In the genomic region with DNA sequence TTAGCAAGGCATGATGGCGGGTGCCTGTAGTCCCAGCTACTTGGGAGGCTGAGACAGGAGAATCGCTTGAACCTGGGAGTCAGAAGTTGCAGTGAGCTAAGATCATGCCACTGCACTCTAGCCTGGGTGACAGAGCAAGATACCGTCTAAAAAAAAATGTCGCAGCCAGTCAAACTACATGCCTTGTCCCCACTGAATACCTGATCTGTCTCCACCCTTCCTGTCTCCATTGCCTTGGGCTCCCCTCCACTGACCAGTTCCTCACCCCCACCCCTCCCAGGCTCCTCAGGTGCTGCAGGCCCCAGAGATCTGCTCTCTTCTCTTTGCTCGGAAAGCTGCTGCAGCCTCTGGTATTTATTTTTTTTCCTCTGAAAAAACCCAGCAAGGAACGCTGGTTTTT, we compare ENCODE assay signal across 18 cellular contexts. TPM values are rescaled to one million over a fixed set of nuclear protein-coding genes. Genes with fewer than 3 reads are reported as not detected.
DNase-seq lines count a peak whose midpoint lies in the region; ATAC-seq and TF ChIP-seq lines count a peak whose summit lies in the region.
"Had no signal": no experiment of that assay in that cellular context is flagged by ENCODE, and none has a peak within 500 bp of the region (broad histone marks: within the 10 kb centered on the region; RNA-seq: fewer than 3 reads in every experiment).

No MANE protein-coding gene starts in this region.

- H3K9me3 ChIP-seq in left lung: no peaks in the 10 kb centered on the region
- H3K9me3 ChIP-seq in PC-9 (ENCODE audit: insufficient read depth, low read depth): no peaks in the 10 kb centered on the region
- H3K9me3 ChIP-seq: HAP-1, pancreas, uterus had no signal

- no peaks in the 10 kb centered on the region for H3K27me3 Mint-ChIP-seq in activated naive CD4-positive, alpha-beta T cell treated with anti-CD3 and anti-CD28 coated beads, Interleukin-2, amount 50 U/mL, for 24 hours
- H3K27me3 Mint-ChIP-seq in activated CD4-positive, alpha-beta memory T cell treated with anti-CD3 and anti-CD28 coated beads, Interleukin-2, amount 10 ng/mL, durations not matched to agents 7 days and 5 days: no peaks in the 10 kb centered on the region
- H3K27me3 Mint-ChIP-seq in type B pancreatic cell: no peaks in the 10 kb centered on the region

- H3K27me3 ChIP-seq in left lung (no peaks in the 10 kb centered on the region), PC-9 (ENCODE audit: insufficient read depth, low read depth) (no peaks in the 10 kb centered on the region)
- H3K27me3 ChIP-seq: pancreas, uterus had no signal

- H3K36me3 ChIP-seq in left lung (peaks cover 0 to 9% of the 10 kb centered on the region in 2 donors), PC-9 (ENCODE audit: low read depth) (no peaks in the 10 kb centered on the region)
- H3K36me3 ChIP-seq: HAP-1, pancreas, uterus had no signal

- intact Hi-C loops in left lung (cut with DNase I): no loop called here
- intact Hi-C loops in PC-9 (cut with micrococcal nuclease; ENCODE audit: unreplicated experiment): no loop called here

- H4K20me1 ChIP-seq in PC-9 (ENCODE audit: insufficient read depth): no peaks in the 10 kb centered on the region

- CTCF ChIA-PET in activated CD4-positive, alpha-beta memory T cell treated with anti-CD3 and anti-CD28 coated beads, Interleukin-2, amount 10 ng/mL, durations not matched to agents 7 days and 5 days (lab: Charles Lee): interaction anchor here (1.1 to 7.9 kb wide), 3 partner anchors 39 to 98 kb away, joined by 5 to 136 read pairs (median 9); no protein-coding TSS in a partner anchor
- CTCF ChIA-PET in PC-9 (lab: Charles Lee): interaction anchor here (0.6 kb wide), 1 partner anchor 18 kb away, joined by 5 read pairs; no protein-coding TSS in a partner anchor

- no peaks in the 10 kb centered on the region for H3K9me3 Mint-ChIP-seq in activated naive CD4-positive, alpha-beta T cell treated with anti-CD3 and anti-CD28 coated beads, Interleukin-2, amount 50 U/mL, for 24 hours
- no peaks in the 10 kb centered on the region for H3K9me3 Mint-ChIP-seq in activated CD4-positive, alpha-beta memory T cell treated with anti-CD3 and anti-CD28 coated beads, Interleukin-2, amount 10 ng/mL, durations not matched to agents 7 days and 5 days
- H3K9me3 Mint-ChIP-seq in type B pancreatic cell: no peaks in the 10 kb centered on the region

- POLR2A ChIA-PET in activated CD4-positive, alpha-beta memory T cell treated with anti-CD3 and anti-CD28 coated beads, Interleukin-2, amount 10 ng/mL, durations not matched to agents 7 days and 5 days (lab: Charles Lee): no interaction called here
- POLR2A ChIA-PET in PC-9 (lab: Charles Lee; ENCODE audit: unreplicated experiment): interaction anchor here (0.9 kb wide), 1 partner anchor 189 kb away, joined by 9 read pairs; no protein-coding TSS in a partner anchor

- peaks cover 4 to 66% of the 10 kb centered on the region in 2 donors for H3K4me1 ChIP-seq in left lung
- no peaks in the 10 kb centered on the region for H3K4me1 ChIP-seq in PC-9 (replicated peaks; ENCODE audit: insufficient read depth)
- H3K4me1 ChIP-seq: HAP-1, uterus had no signal

- peak overlapping the region; percentile 86 for H3K27ac Mint-ChIP-seq in activated naive CD4-positive, alpha-beta T cell treated with anti-CD3 and anti-CD28 coated beads, Interleukin-2, amount 50 U/mL, for 24 hours
- H3K27ac Mint-ChIP-seq in activated CD4-positive, alpha-beta memory T cell treated with anti-CD3 and anti-CD28 coated beads, Interleukin-2, amount 10 ng/mL, durations not matched to agents 7 days and 5 days: peak overlapping the region; percentile 28
- H3K27ac Mint-ChIP-seq in type B pancreatic cell: peak overlapping the region; percentile 87

- H3K4me3 ChIP-seq in left lung: no peak overlapping the region
- H3K4me3 ChIP-seq in PC-9: no peak overlapping the region
- H3K4me3 ChIP-seq: HAP-1, pancreas, uterus had no signal

- no peaks in the 10 kb centered on the region for H3F3A ChIP-seq in PC-9 (ENCODE audit: insufficient read depth, low read depth)

- TF ChIP-seq CTCF in left lung (IDR thresholded peaks at IDR 0.05): no peak
- TF ChIP-seq CTCF in type B pancreatic cell (conservative IDR thresholded peaks at IDR 0.05): no peak
- TF ChIP-seq CTCF in PC-9 (conservative IDR thresholded peaks at IDR 0.05): no peak
- TF ChIP-seq CTCF in GM20000 (IDR thresholded peaks at IDR 0.05; ENCODE audit: extremely low read depth, missing control alignments): no peak

- no TSS peak for BruUV-seq in PC-9 (replicated peaks; lab: Mats Ljungman, UMichigan)

- H3K36me3 Mint-ChIP-seq in activated naive CD4-positive, alpha-beta T cell treated with anti-CD3 and anti-CD28 coated beads, Interleukin-2, amount 50 U/mL, for 24 hours: peaks cover 11% of the 10 kb centered on the region
- peaks cover 92% of the 10 kb centered on the region for H3K36me3 Mint-ChIP-seq in activated CD4-positive, alpha-beta memory T cell treated with anti-CD3 and anti-CD28 coated beads, Interleukin-2, amount 10 ng/mL, durations not matched to agents 7 days and 5 days (ENCODE audit: low read depth)
- no peaks in the 10 kb centered on the region for H3K36me3 Mint-ChIP-seq in type B pancreatic cell

- H3K4me1 Mint-ChIP-seq in activated naive CD4-positive, alpha-beta T cell treated with anti-CD3 and anti-CD28 coated beads, Interleukin-2, amount 50 U/mL, for 24 hours: peaks cover 80% of the 10 kb centered on the region
- H3K4me1 Mint-ChIP-seq in activated CD4-positive, alpha-beta memory T cell treated with anti-CD3 and anti-CD28 coated beads, Interleukin-2, amount 10 ng/mL, durations not matched to agents 7 days and 5 days: peaks cover 80% of the 10 kb centered on the region
- peaks cover 21% of the 10 kb centered on the region for H3K4me1 Mint-ChIP-seq in type B pancreatic cell (ENCODE audit: unreplicated experiment)

- peak overlapping the region; percentile 51 for H3K4me3 Mint-ChIP-seq in activated naive CD4-positive, alpha-beta T cell treated with anti-CD3 and anti-CD28 coated beads, Interleukin-2, amount 50 U/mL, for 24 hours
- peak overlapping the region; percentile 46 for H3K4me3 Mint-ChIP-seq in activated CD4-positive, alpha-beta memory T cell treated with anti-CD3 and anti-CD28 coated beads, Interleukin-2, amount 10 ng/mL, durations not matched to agents 7 days and 5 days
- H3K4me3 Mint-ChIP-seq in type B pancreatic cell: peak overlapping the region; percentile 28

- DNase-seq in activated naive CD4-positive, alpha-beta T cell treated with anti-CD3 and anti-CD28 coated beads, Interleukin-2, amount 50 U/mL, for 16 hours: no peak
- DNase-seq in activated CD4-positive, alpha-beta memory T cell treated with anti-CD3 and anti-CD28 coated beads, Interleukin-2, amount 10 ng/mL, durations not matched to agents 7 days and 5 days: no peak
- peak; percentile 4 to 9 for DNase-seq in left lung
- DNase-seq in type B pancreatic cell (ENCODE audit: extremely low spot score, unreplicated experiment): no peak
- DNase-seq in PC-9: no peak
- no peak for DNase-seq in GM20000 (ENCODE audit: low spot score)
- DNase-seq: Calu3; effector CD4-positive, alpha-beta T cell; IMR-90; NCI-H187; NK-92 treated with Interleukin-12 subunit alpha and Interleukin-12 subunit beta, amount 100 ng/mL, for 24 hours; pancreas; stimulated activated CD4-positive, alpha-beta T cell treated with anti-CD3 and anti-CD28 coated beads, Interleukin-1b, Interleukin-23, amount 100 ng/mL, for 48 hours; uterus had no signal

- H3K9me2 ChIP-seq in PC-9 (ENCODE audit: insufficient read depth): no peaks in the 10 kb centered on the region

- no peak overlapping the region for H3K4me2 ChIP-seq in PC-9

- no peak for ATAC-seq in left lung
- ATAC-seq: pancreas had no signal

- no peak overlapping the region for H2AFZ ChIP-seq in PC-9

- no peak overlapping the region for H3K27ac ChIP-seq in left lung
- H3K27ac ChIP-seq in PC-9: no peak overlapping the region
- H3K27ac ChIP-seq: HL-60, pancreas, RWPE1, uterus had no signal

- no peaks in the 10 kb centered on the region for H3K79me2 ChIP-seq in PC-9 (ENCODE audit: low read depth)

RNA-seq across cellular contexts. Expression of a gene that starts 4.3 kb away (rescaled TPM):
- total RNA-seq in activated CD4-positive, alpha-beta memory T cell treated with anti-CD3 and anti-CD28 coated beads, Interleukin-2, amount 10 ng/mL, durations not matched to agents 7 days and 5 days: 100 to 1,000 TPM; 261 to 272 TPM
- total RNA-seq in left lung (10 to 100 TPM; 29.8 to 50.2 TPM), type B pancreatic cell (ENCODE audit: low replicate concordance) (38.8 and 79.1 TPM in 2 replicates), PC-9 (2021) (29.6 and 38.7 TPM in 2 replicates)

RNA-seq across cellular contexts. Expression of a gene that starts 50.7 kb away (rescaled TPM):
- total RNA-seq in activated CD4-positive, alpha-beta memory T cell treated with anti-CD3 and anti-CD28 coated beads, Interleukin-2, amount 10 ng/mL, durations not matched to agents 7 days and 5 days: 1 to 10 TPM; 2.6 to 3.3 TPM
- total RNA-seq in left lung (10 to 100 TPM; 28.6 to 67.1 TPM), type B pancreatic cell (ENCODE audit: low replicate concordance) (11.0 and 20.5 TPM in 2 replicates), PC-9 (2021) (5.0 and 8.4 TPM in 2 replicates)
- total RNA-seq: IMR-90 had no signal

Comparison
In these comparisons a context has a peak if more than half of its experiments do, and no peak if none do; other contexts are left out.
1. H3K27ac Mint-ChIP-seq: peak in every context shown above with its lines; median percentile 87 in type B pancreatic cell; 86 in activated naive CD4-positive, alpha-beta T cell treated with anti-CD3 and anti-CD28 coated beads, Interleukin-2, amount 50 U/mL, for 24 hours; 28 in activated CD4-positive, alpha-beta memory T cell treated with anti-CD3 and anti-CD28 coated beads, Interleukin-2, amount 10 ng/mL, durations not matched to agents 7 days and 5 days.
2. DNase-seq: peak in left lung (2 of 2); none in activated naive CD4-positive, alpha-beta T cell treated with anti-CD3 and anti-CD28 coated beads, Interleukin-2, amount 50 U/mL, for 16 hours (single experiment), activated CD4-positive, alpha-beta memory T cell treated with anti-CD3 and anti-CD28 coated beads, Interleukin-2, amount 10 ng/mL, durations not matched to agents 7 days and 5 days (single experiment), type B pancreatic cell (single experiment), PC-9 (0 of 2) and GM20000 (single experiment).
3. Peak in every context shown above with its lines, with median percentiles within 50 percentile points of each other: H3K4me3 Mint-ChIP-seq.